ENCODE assay signal across 16 cellular contexts in genomic region chr4:105170703-105171102, GRCh38.
"Had no signal": no experiment of that assay in that cellular context is flagged by ENCODE, and none has a peak within 500 bp of the region (broad histone marks: within the 10 kb centered on the region; RNA-seq: fewer than 3 reads in every experiment).

No MANE protein-coding gene starts in this region.

- DNase-seq: activated CD4-positive, alpha-beta T cell treated with anti-CD3 and anti-CD28 coated beads, Interleukin-2, amount 50 U/mL, for 4 hours; activated effector memory CD4-positive, alpha-beta T cell treated with Interleukin-2 at 50 U/mL for 16 hours; adrenal gland; endodermal cell; gastrocnemius medialis; heart right ventricle; naive B cell; posterior cingulate gyrus; stimulated activated CD4-positive, alpha-beta T cell treated with anti-CD3 and anti-CD28 coated beads, Interleukin-15, amount 100 ng/mL, for 24 hours; stimulated activated CD4-positive, alpha-beta T cell treated with anti-CD3 and anti-CD28 coated beads, Interleukin-4, amount 100 ng/mL, for 1 hour; stimulated activated naive B cell treated with anti-CD40 and anti-IgM and Interleukin-4, amounts not matched to agents 10 μg/mL and 1 μg/mL and 100 μg/mL, for 72 hours; tibial artery; uterus had no signal

- H3K27ac ChIP-seq: adrenal gland, gastrocnemius medialis, heart right ventricle, tibial artery, uterus had no signal

- H3K36me3 ChIP-seq: adrenal gland, gastrocnemius medialis, tibial artery, uterus had no signal

- H3K4me3 Mint-ChIP-seq: activated naive CD4-positive, alpha-beta T cell treated with anti-CD3 and anti-CD28 coated beads, Interleukin-2, amount 50 U/mL, for 24 hours; endodermal cell; naive B cell; stimulated activated naive B cell treated with anti-CD40 and anti-IgM and Interleukin-4, amounts not matched to agents 10 μg/mL and 1 μg/mL and 100 μg/mL, for 72 hours had no signal

- H3K27me3 Mint-ChIP-seq: activated naive CD4-positive, alpha-beta T cell treated with anti-CD3 and anti-CD28 coated beads, Interleukin-2, amount 50 U/mL, for 24 hours; naive B cell; stimulated activated naive B cell treated with anti-CD40 and anti-IgM and Interleukin-4, amounts not matched to agents 10 μg/mL and 1 μg/mL and 100 μg/mL, for 72 hours had no signal

- H3K9me3 ChIP-seq: gastrocnemius medialis, heart right ventricle, tibial artery, uterus had no signal

- ATAC-seq: activated CD4-positive, CD25-positive, alpha-beta regulatory T cell treated with anti-CD3 and anti-CD28 coated beads, Interleukin-2, amount 50 U/mL, for 24 hours; gastrocnemius medialis; heart right ventricle; stimulated activated naive B cell treated with anti-CD40 and anti-IgM and Interleukin-4, amounts not matched to agents 10 μg/mL and 1 μg/mL and 100 μg/mL, for 72 hours had no signal

- H3K4me1 ChIP-seq: uterus had no signal

- H3K4me3 ChIP-seq: adrenal gland, gastrocnemius medialis, heart right ventricle, lung, tibial artery, uterus had no signal

- H3K27ac Mint-ChIP-seq: activated naive CD4-positive, alpha-beta T cell treated with anti-CD3 and anti-CD28 coated beads, Interleukin-2, amount 50 U/mL, for 24 hours; endodermal cell; naive B cell; stimulated activated naive B cell treated with anti-CD40 and anti-IgM and Interleukin-4, amounts not matched to agents 10 μg/mL and 1 μg/mL and 100 μg/mL, for 72 hours had no signal

- H3K27me3 ChIP-seq: adrenal gland, gastrocnemius medialis, heart right ventricle, tibial artery, uterus had no signal

- H3K9me3 Mint-ChIP-seq: endodermal cell had no signal
